In the genomic region with DNA sequence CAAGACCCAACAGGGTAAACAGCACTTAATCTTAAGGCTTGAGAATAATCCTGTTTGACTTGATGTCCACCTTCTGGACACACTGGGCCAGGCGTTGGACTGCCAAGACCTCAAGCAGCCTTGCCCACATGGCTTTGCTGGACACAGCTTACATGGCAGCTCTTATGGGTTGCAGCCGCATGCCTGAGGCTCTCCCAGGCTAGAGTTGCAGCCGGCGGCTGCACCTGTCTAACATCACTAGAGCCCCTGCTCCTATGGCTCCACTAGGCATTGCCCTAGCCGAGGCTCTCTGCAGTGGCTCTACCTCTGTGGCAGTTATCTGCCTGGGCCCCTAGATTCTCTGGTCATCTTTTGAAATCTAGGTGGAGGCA, we compare ENCODE assay signal across 27 cellular contexts.
"Had no signal": no experiment of that assay in that cellular context is flagged by ENCODE, and none has a peak within 500 bp of the region (broad histone marks: within the 10 kb centered on the region; RNA-seq: fewer than 3 reads in every experiment).

No MANE protein-coding gene starts in this region.

- H3K27ac ChIP-seq: VCaP had no signal

- DNase-seq: activated CD4-positive, alpha-beta T cell treated with anti-CD3 and anti-CD28 coated beads, Interleukin-2, amount 10 ng/mL, durations not matched to agents 24 days and 14 days; activated CD4-positive, alpha-beta T cell treated with anti-CD3 and anti-CD28 coated beads, Interleukin-2, amount 50 U/mL, for 4 hours; activated CD4-positive, CD25-positive, alpha-beta regulatory T cell; activated CD8-positive, alpha-beta T cell treated with anti-CD3 and anti-CD28 coated beads for 36 hours; activated naive CD4-positive, alpha-beta T cell treated with anti-CD3 and anti-CD28 coated beads, Interleukin-2, amount 10 ng/mL, durations not matched to agents 7 days and 5 days; activated naive CD8-positive, alpha-beta T cell treated with anti-CD3 and anti-CD28 coated beads, Interleukin-2, amount 50 U/mL, for 24 hours; activated T-cell treated with anti-CD3 and anti-CD28 coated beads, Interleukin-2, amount 50 U/mL, for 1 hour; activated T-cell treated with anti-CD3 and anti-CD28 coated beads, Interleukin-2, amount 50 U/mL, for 72 hours; anterior cingulate cortex; caudate nucleus; Karpas-422; KBM-7; NCI-H1105; NCI-H1417 treated with DMSO at 0.1 percent for 48 hours; NCI-H187 treated with DMSO at 0.1 percent for 48 hours; NCI-H2081; NCI-H226; NCI-H446 treated with DMSO at 0.1 percent for 48 hours; NCI-H524 treated with DMSO at 0.1 percent for 48 hours; PC-3; Right ventricle myocardium superior; SW 1271; T-helper 1 cell; T-helper 2 cell; T-helper 9 cell had no signal

- ATAC-seq: activated CD8-positive, alpha-beta T cell treated with anti-CD3 and anti-CD28 coated beads for 36 hours; activated naive CD8-positive, alpha-beta T cell treated with anti-CD3 and anti-CD28 coated beads, Interleukin-2, amount 50 U/mL, for 24 hours; activated T-cell treated with anti-CD3 and anti-CD28 coated beads, Interleukin-2, amount 50 U/mL, for 72 hours; activated T-helper 17 cell treated with anti-CD3 and anti-CD28 coated beads, Interleukin-2, amount 50 U/mL, for 72 hours; PC-3 had no signal
